In genomic region chr4:162977788-162978187, GRCh38 we compare ENCODE assay signal across 8 cellular contexts.
"Had no signal": no experiment of that assay in that cellular context is flagged by ENCODE, and none has a peak within 500 bp of the region (broad histone marks: within the 10 kb centered on the region; RNA-seq: fewer than 3 reads in every experiment).

No MANE protein-coding gene starts in this region.

- DNase-seq: IMR-90, KBM-7, KG1 had no signal

- FAIRE-seq: HepG2, HTR-8/SVneo, K562 had no signal

- H3K4me3 ChIP-seq: K562 had no signal

- H3K4me2 ChIP-seq: KMS-11 had no signal

- H3K27ac ChIP-seq: HL-60, KMS-11 had no signal

- ATAC-seq: HepG2, K562 had no signal
